ENCODE assay signal across 5 cellular contexts in the genomic region with DNA sequence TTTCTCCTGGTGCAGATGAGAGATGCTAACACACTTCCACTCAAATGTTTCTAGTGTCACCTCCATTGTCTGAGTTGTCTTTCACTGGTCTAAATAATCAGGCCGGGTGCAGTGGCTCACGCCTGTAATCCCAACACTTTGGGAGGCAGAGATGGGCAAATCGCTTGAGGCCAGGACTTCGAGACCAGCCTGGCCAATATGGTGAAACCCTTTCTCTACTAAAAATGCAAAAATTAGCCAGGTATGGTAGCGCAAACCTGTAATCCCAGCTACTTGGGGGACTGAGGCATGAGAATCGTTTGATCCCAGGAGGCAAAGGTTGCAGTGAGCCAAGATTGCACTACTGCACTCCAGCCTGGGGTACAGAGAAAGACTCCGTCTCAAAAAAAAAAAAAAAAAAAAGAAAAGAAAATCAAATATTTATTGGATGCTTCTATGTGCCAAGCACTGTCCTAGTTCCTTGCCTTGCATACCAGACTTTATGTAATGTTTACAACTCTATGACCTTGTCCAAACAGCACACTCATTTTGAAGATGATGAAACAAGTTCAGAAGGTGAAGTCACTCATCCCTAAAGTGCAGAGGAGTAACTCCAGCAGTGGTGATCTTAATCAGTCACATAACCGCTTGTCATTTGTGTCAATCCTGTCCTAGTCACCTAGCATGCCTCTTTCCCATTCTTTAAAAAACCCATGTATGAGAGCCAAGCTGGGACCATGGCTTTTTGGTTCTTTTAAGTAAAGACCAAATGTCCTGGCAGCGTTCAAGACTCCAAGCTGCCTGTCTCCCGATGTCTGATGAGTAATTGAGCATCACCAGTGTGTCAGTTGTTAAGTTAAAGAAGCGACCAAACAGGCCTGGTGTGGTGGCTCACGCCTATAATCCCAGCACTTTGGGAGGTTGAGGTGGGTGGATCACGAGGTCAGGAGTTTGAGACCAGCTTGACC. TPM values are rescaled to one million over a fixed set of nuclear protein-coding genes. Genes with fewer than 3 reads are reported as not detected.
"Had no signal": no experiment of that assay in that cellular context is flagged by ENCODE, and none has a peak within 500 bp of the region (broad histone marks: within the 10 kb centered on the region; RNA-seq: fewer than 3 reads in every experiment).

No MANE protein-coding gene starts in this region.

RNA-seq across cellular contexts. Expression of a gene that starts 15.1 kb away (rescaled TPM):
- total RNA-seq: activated CD8-positive, alpha-beta T cell treated with anti-CD3 and anti-CD28 coated beads, Interleukin-2, amount 10 ng/mL, durations not matched to agents 7 days and 5 days; adrenal gland; endothelial cell of umbilical vein; renal cortical epithelial cell; skeletal muscle tissue had no signal
- polyA plus RNA-seq: adrenal gland, endothelial cell of umbilical vein had no signal

RNA-seq across cellular contexts. Expression of a gene that starts 46.9 kb away (rescaled TPM):
- total RNA-seq: activated CD8-positive, alpha-beta T cell treated with anti-CD3 and anti-CD28 coated beads, Interleukin-2, amount 10 ng/mL, durations not matched to agents 7 days and 5 days; endothelial cell of umbilical vein; renal cortical epithelial cell; skeletal muscle tissue had no signal
- polyA plus RNA-seq: endothelial cell of umbilical vein had no signal
